Comparison of ENCODE assay signal across 8 cellular contexts in genomic region chr17:35141681-35142466, GRCh38. TPM values are rescaled to one million over a fixed set of nuclear protein-coding genes. Genes with fewer than 3 reads are reported as not detected.
DNase-seq lines count a peak whose midpoint lies in the region; ATAC-seq, FAIRE-seq and TF ChIP-seq lines count a peak whose summit lies in the region.

NLE1 (minus strand) TSS chr17:35142303; CDS start chr17:35142275, 28 bp downstream.

- POLR2A ChIA-PET in naive thymus-derived CD8-positive, alpha-beta T cell (lab: Charles Lee), result interaction anchor here (0.7 to 3.0 kb wide), 11 partner anchors 17 to 504 kb away, joined by 3 to 13 read pairs (median 5); partner anchors contain the start of genes PEX12, RAD51D and SLFN5

- peak; percentile 86 for ATAC-seq in GM21515 (IDR thresholded peaks at IDR 0.05; ENCODE audit: unreplicated experiment)
- ATAC-seq in naive thymus-derived CD8-positive, alpha-beta T cell, result peak; percentile 95 to 96
- peak; percentile 96 for ATAC-seq in stimulated activated memory B cell treated with anti-CD40 and anti-IgM and Interleukin-4, amounts not matched to agents 10 μg/mL and 1 μg/mL and 100 μg/mL, for 72 hours

- peak within 1 kb of the TSS; percentile 80 for H3K27ac Mint-ChIP-seq in activated T-helper 1 cell treated with anti-CD3 and anti-CD28 coated beads, Interleukin-12 subunit alpha, Interleukin-12 subunit beta, Interleukin-2, Interleukin-4 antibody, amounts not matched to agents 30 ng/mL and 10 ng/mL and 1 ng/mL, durations not matched to agents 14 hours and 24 hours and 36 hours
- H3K27ac Mint-ChIP-seq in naive thymus-derived CD8-positive, alpha-beta T cell, result peak within 1 kb of the TSS; percentile 51 to 94 (median 88)
- peak within 1 kb of the TSS; percentile 75 for H3K27ac Mint-ChIP-seq in stimulated activated memory B cell treated with anti-CD40 and anti-IgM and Interleukin-4, amounts not matched to agents 10 μg/mL and 1 μg/mL and 100 μg/mL, for 72 hours

- FAIRE-seq in D721Med (lab: Jason Lieb, UNC), result no peak

- H3K4me3 ChIP-seq in fibroblast of mammary gland (ENCODE audit: control insufficient read depth, low read depth, low read length), result peak within 1 kb of the TSS; percentile 94

- peak within 1 kb of the TSS; percentile 86 for H3K4me3 Mint-ChIP-seq in activated T-helper 1 cell treated with anti-CD3 and anti-CD28 coated beads, Interleukin-12 subunit alpha, Interleukin-12 subunit beta, Interleukin-2, Interleukin-4 antibody, amounts not matched to agents 30 ng/mL and 10 ng/mL and 1 ng/mL, durations not matched to agents 14 hours and 24 hours and 36 hours
- H3K4me3 Mint-ChIP-seq in naive thymus-derived CD8-positive, alpha-beta T cell, result peak within 1 kb of the TSS; percentile 76 to 92 (median 84)
- H3K4me3 Mint-ChIP-seq in stimulated activated memory B cell treated with anti-CD40 and anti-IgM and Interleukin-4, amounts not matched to agents 10 μg/mL and 1 μg/mL and 100 μg/mL, for 72 hours, result peak within 1 kb of the TSS; percentile 83

- intact Hi-C loops in activated T-helper 1 cell treated with anti-CD3 and anti-CD28 coated beads, Interleukin-12 subunit alpha, Interleukin-12 subunit beta, Interleukin-2, Interleukin-4 antibody, amounts not matched to agents 30 ng/mL and 10 ng/mL and 1 ng/mL, durations not matched to agents 14 hours and 24 hours and 36 hours (cut with micrococcal nuclease), result loop anchor here (1.0 to 10.0 kb wide), 8 partner anchors 53 to 605 kb away; partner anchors contain the start of genes PEX12, SLFN12 and SLFN12L

- TF ChIP-seq CTCF in D721Med (IDR thresholded peaks at IDR 0.05; ENCODE audit: insufficient read depth, missing control alignments) (peak; percentile 87), fibroblast of mammary gland (conservative IDR thresholded peaks at IDR 0.05; ENCODE audit: control insufficient read depth, insufficient read depth, low read depth, low read length) (peak; percentile 77)

- DNase-seq in D721Med (ENCODE audit: insufficient read length, low spot score) (peak; percentile 67), KG1 (lab: John Stamatoyannopoulos, UW) (peak; percentile 58), RKO (ENCODE audit: low spot score) (peak; percentile 81), fibroblast of mammary gland (ENCODE audit: low read depth) (peak; percentile 79)
- DNase-seq in activated T-helper 1 cell treated with anti-CD3 and anti-CD28 coated beads, Interleukin-12 subunit alpha, Interleukin-12 subunit beta, Interleukin-2, Interleukin-4 antibody, amounts not matched to agents 30 ng/mL and 10 ng/mL and 1 ng/mL, durations not matched to agents 14 hours and 24 hours and 36 hours (ENCODE audit: low spot score), result peak; percentile 85
- peak; percentile 77 to 93 (median 88) for DNase-seq in naive thymus-derived CD8-positive, alpha-beta T cell

- H3K4me1 Mint-ChIP-seq in activated T-helper 1 cell treated with anti-CD3 and anti-CD28 coated beads, Interleukin-12 subunit alpha, Interleukin-12 subunit beta, Interleukin-2, Interleukin-4 antibody, amounts not matched to agents 30 ng/mL and 10 ng/mL and 1 ng/mL, durations not matched to agents 14 hours and 24 hours and 36 hours (ENCODE audit: low read depth), result no peaks in the 10 kb centered on the region
- peaks cover 5 to 26% (median 15%) of the 10 kb centered on the region in 4 donors for H3K4me1 Mint-ChIP-seq in naive thymus-derived CD8-positive, alpha-beta T cell
- H3K4me1 Mint-ChIP-seq in stimulated activated memory B cell treated with anti-CD40 and anti-IgM and Interleukin-4, amounts not matched to agents 10 μg/mL and 1 μg/mL and 100 μg/mL, for 72 hours, result no peaks in the 10 kb centered on the region

- no peaks in the 10 kb centered on the region for H3K27me3 Mint-ChIP-seq in activated T-helper 1 cell treated with anti-CD3 and anti-CD28 coated beads, Interleukin-12 subunit alpha, Interleukin-12 subunit beta, Interleukin-2, Interleukin-4 antibody, amounts not matched to agents 30 ng/mL and 10 ng/mL and 1 ng/mL, durations not matched to agents 14 hours and 24 hours and 36 hours (ENCODE audit: insufficient read depth)
- no peaks in the 10 kb centered on the region for H3K27me3 Mint-ChIP-seq in naive thymus-derived CD8-positive, alpha-beta T cell
- H3K27me3 Mint-ChIP-seq in stimulated activated memory B cell treated with anti-CD40 and anti-IgM and Interleukin-4, amounts not matched to agents 10 μg/mL and 1 μg/mL and 100 μg/mL, for 72 hours, result no peaks in the 10 kb centered on the region

- H3K9me3 Mint-ChIP-seq in activated T-helper 1 cell treated with anti-CD3 and anti-CD28 coated beads, Interleukin-12 subunit alpha, Interleukin-12 subunit beta, Interleukin-2, Interleukin-4 antibody, amounts not matched to agents 30 ng/mL and 10 ng/mL and 1 ng/mL, durations not matched to agents 14 hours and 24 hours and 36 hours, result no peaks in the 10 kb centered on the region
- H3K9me3 Mint-ChIP-seq in naive thymus-derived CD8-positive, alpha-beta T cell, result no peaks in the 10 kb centered on the region
- H3K9me3 Mint-ChIP-seq in stimulated activated memory B cell treated with anti-CD40 and anti-IgM and Interleukin-4, amounts not matched to agents 10 μg/mL and 1 μg/mL and 100 μg/mL, for 72 hours, result no peaks in the 10 kb centered on the region

- peaks cover 12% of the 10 kb centered on the region for H3K36me3 Mint-ChIP-seq in activated T-helper 1 cell treated with anti-CD3 and anti-CD28 coated beads, Interleukin-12 subunit alpha, Interleukin-12 subunit beta, Interleukin-2, Interleukin-4 antibody, amounts not matched to agents 30 ng/mL and 10 ng/mL and 1 ng/mL, durations not matched to agents 14 hours and 24 hours and 36 hours (ENCODE audit: low read depth)
- peaks cover 0 to 20% (median 4%) of the 10 kb centered on the region in 3 donors for H3K36me3 Mint-ChIP-seq in naive thymus-derived CD8-positive, alpha-beta T cell
- H3K36me3 Mint-ChIP-seq in stimulated activated memory B cell treated with anti-CD40 and anti-IgM and Interleukin-4, amounts not matched to agents 10 μg/mL and 1 μg/mL and 100 μg/mL, for 72 hours, result peaks cover 13% of the 10 kb centered on the region

RNA-seq across cellular contexts. Expression of gene NLE1, which starts in this region (rescaled TPM):
- 51.1 and 54.4 TPM in 2 replicates for total RNA-seq in activated T-helper 1 cell treated with anti-CD3 and anti-CD28 coated beads, Interleukin-12 subunit alpha, Interleukin-12 subunit beta, Interleukin-2, Interleukin-4 antibody, amounts not matched to agents 30 ng/mL and 10 ng/mL and 1 ng/mL, durations not matched to agents 14 hours and 24 hours and 36 hours
- total RNA-seq in naive thymus-derived CD8-positive, alpha-beta T cell, result 10 to 100 TPM; 16.7 to 21.7 TPM
- polyA plus RNA-seq in naive thymus-derived CD8-positive, alpha-beta T cell, result 1 to 10 TPM; 4.6 to 6.4 (median 5.3) TPM

Comparison
In these comparisons a context has a peak if more than half of its experiments do, and no peak if none do; other contexts are left out.
1. Peak in every context shown above with its lines: DNase-seq, ATAC-seq and H3K4me3 ChIP-seq.